In the genomic region with DNA sequence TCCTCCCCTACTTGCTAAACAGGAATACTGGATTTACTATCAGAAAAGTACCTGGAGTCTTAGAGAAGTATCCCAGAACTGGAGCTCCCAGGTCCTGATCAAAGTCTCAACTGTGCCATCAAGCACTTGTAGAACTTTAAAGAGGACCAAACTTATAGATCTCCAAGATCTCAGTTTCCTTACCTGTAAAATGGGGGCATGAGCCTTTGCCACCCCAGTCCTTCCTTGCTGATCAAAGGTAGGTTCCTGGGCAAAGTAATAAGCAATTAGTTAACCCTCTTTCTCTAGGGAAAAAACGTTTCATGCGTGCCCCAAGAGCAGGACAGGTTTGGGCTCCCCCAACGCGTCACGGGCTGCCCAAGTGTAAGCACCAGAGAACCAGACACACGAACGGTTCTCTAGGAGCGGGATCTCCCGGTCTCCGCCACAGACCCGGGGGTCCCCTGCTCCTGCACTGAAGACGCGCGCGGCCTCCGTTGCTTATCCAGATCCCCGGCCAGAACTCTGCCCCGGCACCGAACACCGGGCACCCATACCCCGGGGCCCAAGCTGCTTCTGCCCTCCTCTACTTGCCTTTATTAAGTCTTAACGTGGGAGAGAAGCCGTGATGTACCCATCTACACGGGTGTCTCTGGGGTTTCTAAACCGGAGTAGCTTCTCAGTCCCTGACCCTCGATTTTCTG, we compare ENCODE assay signal across 8 cellular contexts. TPM values are rescaled to one million over a fixed set of nuclear protein-coding genes. Genes with fewer than 3 reads are reported as not detected.
DNase-seq lines count a peak whose midpoint lies in the region; ATAC-seq and TF ChIP-seq lines count a peak whose summit lies in the region.

No MANE protein-coding gene starts in this region.

- TF ChIP-seq CTCF in colonic mucosa (IDR thresholded peaks at IDR 0.05) (no peak), right lobe of liver (IDR thresholded peaks at IDR 0.05) (no peak), type B pancreatic cell (conservative IDR thresholded peaks at IDR 0.05) (no peak)

- H3K27me3 Mint-ChIP-seq in type B pancreatic cell = peaks cover 2% of the 10 kb centered on the region

- H3K4me3 Mint-ChIP-seq in type B pancreatic cell = peak overlapping the region; percentile 96

- peaks cover 14% of the 10 kb centered on the region; the same call in 1 of the 2 replicates for H3K27me3 ChIP-seq in HUES64 (ENCODE audit: insufficient read depth, low read length)
- H3K27me3 ChIP-seq in colonic mucosa = no peaks in the 10 kb centered on the region
- H3K27me3 ChIP-seq in right lobe of liver = no peaks in the 10 kb centered on the region

- H3K9me3 ChIP-seq in HUES64 (ENCODE audit: insufficient read depth, low read depth, low read length) = no peaks in the 10 kb centered on the region
- H3K9me3 ChIP-seq in colonic mucosa = no peaks in the 10 kb centered on the region
- no peaks in the 10 kb centered on the region for H3K9me3 ChIP-seq in right lobe of liver

- H3K27ac Mint-ChIP-seq in type B pancreatic cell = peak overlapping the region; percentile 91

- H3K4me3 ChIP-seq in HUES64 (ENCODE audit: low read length) (peak overlapping the region; percentile 84), colonic mucosa (peak overlapping the region; percentile 64), right lobe of liver (peak overlapping the region; percentile 65 to 82 (median 71))

- H3K9me3 Mint-ChIP-seq in type B pancreatic cell = no peaks in the 10 kb centered on the region

- TF ChIP-seq POLR2A in right lobe of liver (IDR thresholded peaks at IDR 0.05) = no peak

- no peak overlapping the region; the same call in 1 of the 2 replicates for H3K27ac ChIP-seq in HUES64 (ENCODE audit: low read depth, low read length)
- peak overlapping the region; percentile 47 for H3K27ac ChIP-seq in colonic mucosa
- H3K27ac ChIP-seq in right lobe of liver = peak overlapping the region; percentile 14 to 45 (median 38)

- H3K36me3 Mint-ChIP-seq in type B pancreatic cell = no peaks in the 10 kb centered on the region

- H3K4me1 Mint-ChIP-seq in type B pancreatic cell (ENCODE audit: unreplicated experiment) = peaks cover 15% of the 10 kb centered on the region

- H3K36me3 ChIP-seq in HUES64 (ENCODE audit: insufficient read depth, low read length) (no peaks in the 10 kb centered on the region), colonic mucosa (no peaks in the 10 kb centered on the region), right lobe of liver (no peaks in the 10 kb centered on the region)

- WGBS in HUES64 = 4% methylated on average over 26 of the region's 26 CpGs
- WGBS in right lobe of liver (ENCODE audit: insufficient coverage, low coverage, low lambda C conversion rate, missing lambda C conversion rate) = 0% methylated on average over 9 of the region's 26 CpGs

- H3K9ac ChIP-seq in HUES64 (ENCODE audit: low read depth, low read length) (peak overlapping the region; percentile 71), colonic mucosa (ENCODE audit: low read depth in 2 of 2, low read length in 2 of 2) (peak overlapping the region; percentile 44 to 66)

- H3K4me1 ChIP-seq in HUES64 (ENCODE audit: insufficient read depth, low read length) (peaks cover 5% of the 10 kb centered on the region; the same call in 1 of the 2 replicates), colonic mucosa (no peaks in the 10 kb centered on the region), right lobe of liver (peaks cover 0 to 12% (median 0%) of the 10 kb centered on the region in 4 donors)

- intact Hi-C loops in colonic mucosa (cut with DNase I) (no loop called here), right lobe of liver (cut with DNase I) (no loop called here)

- peak; percentile 32 for ATAC-seq in GM18907 (IDR thresholded peaks at IDR 0.05; ENCODE audit: unreplicated experiment)
- peak; percentile 28 to 37 (median 33) for ATAC-seq in right lobe of liver

- DNase-seq in colonic mucosa (peak; percentile 24), right lobe of liver (peak; percentile 35 to 55 (median 47)), type B pancreatic cell (ENCODE audit: extremely low spot score, unreplicated experiment) (peak; percentile 74), GDM1 (lab: John Stamatoyannopoulos, UW) (no peak), cortex of kidney (lab: John Stamatoyannopoulos, UW) (no peak)
- DNase-seq in stimulated activated CD8-positive, alpha-beta memory T cell treated with anti-CD3 and anti-CD28 coated beads, Interleukin-4, amount 100 ng/mL, for 48 hours = no peak

RNA-seq across cellular contexts. Expression of a gene that starts 0.5 kb away (rescaled TPM):
- 3.2 TPM for polyA plus RNA-seq in HUES64 (2013, experiment 1 of 2)
- 4.6 TPM for polyA plus RNA-seq in HUES64 (2013, experiment 2 of 2)
- total RNA-seq in colonic mucosa (1 to 10 TPM; 1.9 to 2.6 TPM), right lobe of liver (1 to 10 TPM in 5 of 6 experiments, under 1 TPM in 1; 0.49 to 3.3 (median 1.9) TPM), type B pancreatic cell (ENCODE audit: low replicate concordance) (6.3 and 7.9 TPM in 2 replicates)

RNA-seq across cellular contexts. Expression of a gene that starts 0.6 kb away (rescaled TPM):
- polyA plus RNA-seq in HUES64 (2013, experiment 1 of 2) = 0.05 TPM
- polyA plus RNA-seq in HUES64 (2013, experiment 2 of 2) = not detected
- total RNA-seq in colonic mucosa = under 1 TPM in 1 of 2 donors, not detected in 1; 0.10 TPM
- under 1 TPM in 4 of 6 experiments, not detected in 2; 0.07 to 0.26 (median 0.10) TPM for total RNA-seq in right lobe of liver
- total RNA-seq in type B pancreatic cell (ENCODE audit: low replicate concordance) = 0.12 and 0.24 TPM in 2 replicates

Comparison
In these comparisons a context has a peak if more than half of its experiments do, and no peak if none do; other contexts are left out.
1. DNase-seq: peak in colonic mucosa (single experiment), right lobe of liver (3 of 3) and type B pancreatic cell (single experiment); none in GDM1 (single experiment), stimulated activated CD8-positive, alpha-beta memory T cell treated with anti-CD3 and anti-CD28 coated beads, Interleukin-4, amount 100 ng/mL, for 48 hours (single experiment) and cortex of kidney (single experiment).
2. Peak in every context shown above with its lines, with median percentiles within 50 percentile points of each other: H3K4me3 ChIP-seq.